8 cellular contexts compared by ENCODE assay signal in genomic region chr11:27505781-27506180, GRCh38. TPM values are rescaled to one million over a fixed set of nuclear protein-coding genes. Genes with fewer than 3 reads are reported as not detected.
A peak's percentile ranks its signal among the peaks of the same experiment; 100 is the strongest.
DNase-seq lines count a peak whose midpoint lies in the region; ATAC-seq, FAIRE-seq and TF ChIP-seq lines count a peak whose summit lies in the region.
"Had no signal": no experiment of that assay in that cellular context is flagged by ENCODE, and none has a peak within 500 bp of the region (broad histone marks: within the 10 kb centered on the region; RNA-seq: fewer than 3 reads in every experiment).

No MANE protein-coding gene starts in this region.

- peaks cover 4 to 5% of the 10 kb centered on the region in 2 donors for H3K36me3 ChIP-seq in ascending aorta
- H3K36me3 ChIP-seq in aorta (ENCODE audit: control insufficient read depth in 1 of 2, insufficient read depth in 2 of 2, low read length in 1 of 2) = peaks cover 0 to under 1% of the 10 kb centered on the region in 2 donors

- ATAC-seq in HG03135 (IDR thresholded peaks at IDR 0.05; ENCODE audit: unreplicated experiment) (peak; percentile 4), aorta (ENCODE audit: low FRiP score) (no peak)

- peak overlapping the region; percentile 87 for H3K4me3 ChIP-seq in ascending aorta
- peak overlapping the region; percentile 77 for H3K4me3 ChIP-seq in lower leg skin (ENCODE audit: low read depth, poor library complexity, severe bottlenecking)
- H3K4me3 ChIP-seq in aorta (ENCODE audit: low read length in 2 of 2) = peak overlapping the region; percentile 64 to 82

- TF ChIP-seq POLR2A in lower leg skin (IDR thresholded peaks at IDR 0.05) = no peak

- H3K4me1 ChIP-seq in ascending aorta = peaks cover 8 to 10% of the 10 kb centered on the region in 2 donors
- H3K4me1 ChIP-seq in aorta (ENCODE audit: control insufficient read depth in 1 of 2, insufficient read depth in 2 of 2, low read length in 2 of 2) = peaks cover 2 to 8% of the 10 kb centered on the region in 2 donors

- 3 to 5% methylated on average over 5 of the region's 5 CpGs for WGBS in lower leg skin, 2 donors
- 1 to 4% methylated on average over 5 of the region's 5 CpGs for WGBS in aorta, 2 donors

- intact Hi-C loops in ascending aorta (cut with DNase I) (loop anchor here (1.0 to 2.0 kb wide), 2 partner anchors 33 to 603 kb away; partner anchors contain the start of genes KIF18A, LGR4 and METTL15), lower leg skin (cut with DNase I; ENCODE audit: low total_unique reads) (no loop called here), aorta (cut with DNase I) (no loop called here), posterior cingulate gyrus (cut with DNase I) (no loop called here)

- TF ChIP-seq CTCF in ascending aorta (IDR thresholded peaks at IDR 0.05) = no peak
- TF ChIP-seq CTCF in lower leg skin (IDR thresholded peaks at IDR 0.05) = no peak

- H3K9me3 ChIP-seq in ascending aorta = no peaks in the 10 kb centered on the region
- no peaks in the 10 kb centered on the region for H3K9me3 ChIP-seq in aorta (ENCODE audit: control insufficient read depth, low read length)

- DNase-seq in GM19239 (ENCODE audit: insufficient read length, low spot score) (no peak), ascending aorta (ENCODE audit: low spot score in 2 of 2) (no peak), lower leg skin (ENCODE audit: low spot score in 2 of 2) (no peak), aorta (no peak), NCI-H69 (lab: John Stamatoyannopoulos, UW) (no peak), posterior cingulate gyrus (no peak)

- peak; percentile 18 for FAIRE-seq in GM19239 (lab: Jason Lieb, UNC)
- FAIRE-seq: colon had no signal

- H3K27ac ChIP-seq in ascending aorta = peak overlapping the region; percentile 94
- H3K27ac ChIP-seq in aorta (ENCODE audit: low read depth in 1 of 2, low read length in 2 of 2) = peak overlapping the region in 1 of 2 donors; percentile 91

- no peaks in the 10 kb centered on the region for H3K27me3 ChIP-seq in ascending aorta
- H3K27me3 ChIP-seq in aorta (ENCODE audit: control insufficient read depth in 1 of 2, insufficient read depth in 2 of 2, low read length in 1 of 2) = no peaks in the 10 kb centered on the region

RNA-seq across cellular contexts. Expression of gene LIN7C, which starts 0.8 kb away (rescaled TPM):
- 15.1 TPM for total RNA-seq in ascending aorta
- 10 to 100 TPM; 29.2 to 35.6 (median 34.5) TPM for total RNA-seq in lower leg skin
- 10 to 100 TPM; 35.5 to 40.4 TPM for total RNA-seq in aorta
- 10 to 100 TPM; 10.1 to 10.5 TPM for polyA plus RNA-seq in aorta

RNA-seq across cellular contexts. Expression of gene LGR4, which starts 33.2 kb away (rescaled TPM):
- total RNA-seq in ascending aorta = 46.8 TPM
- total RNA-seq in lower leg skin = 10 to 100 TPM; 32.0 to 70.2 (median 50.4) TPM
- total RNA-seq in aorta = 10 to 100 TPM; 19.5 to 23.6 TPM
- polyA plus RNA-seq in aorta = 10 to 100 TPM in 1 of 2 donors, 1 to 10 TPM in 1; 4.6 to 25.7 TPM
